14 cellular contexts compared by ENCODE assay signal in genomic region chr20:11850901-11851300, GRCh38.
A peak's percentile ranks its signal among the peaks of the same experiment; 100 is the strongest.
DNase-seq lines count a peak whose midpoint lies in the region; ATAC-seq and TF ChIP-seq lines count a peak whose summit lies in the region.
"Had no signal": no experiment of that assay in that cellular context is flagged by ENCODE, and none has a peak within 500 bp of the region (broad histone marks: within the 10 kb centered on the region; RNA-seq: fewer than 3 reads in every experiment).

No MANE protein-coding gene starts in this region.

- ATAC-seq in HG03039 (IDR thresholded peaks at IDR 0.05; ENCODE audit: unreplicated experiment) (no peak), GM18517 (IDR thresholded peaks at IDR 0.05; ENCODE audit: unreplicated experiment) (no peak)
- ATAC-seq: GM12878 had no signal

- H3K4me1 Mint-ChIP-seq in HFFc6 (ENCODE audit: low read depth) = peaks cover 45% of the 10 kb centered on the region

- no peaks in the 10 kb centered on the region for H3K36me3 ChIP-seq in adipocyte (ENCODE audit: control insufficient read depth, insufficient read depth, low read length, severe bottlenecking)

- DNase-seq in AG08395 (ENCODE audit: low spot score) (peak; percentile 40), HFFc6 (peak; percentile 51), adipocyte (ENCODE audit: low read depth) (peak; percentile 27), glomerular visceral epithelial cell (ENCODE audit: extremely low spot score) (peak; percentile 34), GM20000 (ENCODE audit: low spot score) (no peak), NCI-H748 treated with DMSO at 0.1 percent for 48 hours (lab: John Stamatoyannopoulos, UW) (no peak)
- DNase-seq: AML-193, anterior cingulate cortex, DMS153, NCI-H1694, NCI-H526 treated with DMSO at 0.1 percent for 48 hours had no signal

- peaks cover 35% of the 10 kb centered on the region for H3K4me1 ChIP-seq in adipocyte (ENCODE audit: control insufficient read depth, insufficient read depth, low read length)

- H3K27ac Mint-ChIP-seq in HFFc6 = peak overlapping the region; percentile 13

- H3K4me3 Mint-ChIP-seq in HFFc6 = peak overlapping the region; percentile 11; the same call in 1 of the 2 replicates

- H3K4me3 ChIP-seq in adipocyte (ENCODE audit: low read length) = peak overlapping the region; percentile 11
- H3K4me3 ChIP-seq: GM12878 had no signal

- no peaks in the 10 kb centered on the region for H3K9me3 ChIP-seq in adipocyte (ENCODE audit: control insufficient read depth, low read length)

- no peaks in the 10 kb centered on the region for H3K9me3 Mint-ChIP-seq in HFFc6

- peaks cover 1% of the 10 kb centered on the region; the same call in 1 of the 2 replicates for H3K27me3 Mint-ChIP-seq in HFFc6 (ENCODE audit: insufficient read depth)

- no peaks in the 10 kb centered on the region; the same call in 1 of the 2 replicates for H3K36me3 Mint-ChIP-seq in HFFc6 (ENCODE audit: low read depth)

- no peak overlapping the region for H3K9ac ChIP-seq in adipocyte (ENCODE audit: low read length)

- TF ChIP-seq CTCF in HFFc6 (IDR thresholded peaks at IDR 0.05) = peak; percentile 29; the same call in 1 of the 2 replicates
- TF ChIP-seq CTCF in GM20000 (IDR thresholded peaks at IDR 0.05; ENCODE audit: extremely low read depth, missing control alignments) = no peak

- no peaks in the 10 kb centered on the region for H3K27me3 ChIP-seq in adipocyte (replicated peaks; ENCODE audit: control insufficient read depth, insufficient read depth, low read length)

Comparison
In these comparisons a context has a peak if more than half of its experiments do, and no peak if none do; other contexts are left out.
1. DNase-seq: peak in AG08395 (single experiment), HFFc6 (single experiment), adipocyte (single experiment) and glomerular visceral epithelial cell (single experiment); none in GM20000 (single experiment) and NCI-H748 treated with DMSO at 0.1 percent for 48 hours (single experiment).